1 cellular context compared by ENCODE assay signal in the genomic region with DNA sequence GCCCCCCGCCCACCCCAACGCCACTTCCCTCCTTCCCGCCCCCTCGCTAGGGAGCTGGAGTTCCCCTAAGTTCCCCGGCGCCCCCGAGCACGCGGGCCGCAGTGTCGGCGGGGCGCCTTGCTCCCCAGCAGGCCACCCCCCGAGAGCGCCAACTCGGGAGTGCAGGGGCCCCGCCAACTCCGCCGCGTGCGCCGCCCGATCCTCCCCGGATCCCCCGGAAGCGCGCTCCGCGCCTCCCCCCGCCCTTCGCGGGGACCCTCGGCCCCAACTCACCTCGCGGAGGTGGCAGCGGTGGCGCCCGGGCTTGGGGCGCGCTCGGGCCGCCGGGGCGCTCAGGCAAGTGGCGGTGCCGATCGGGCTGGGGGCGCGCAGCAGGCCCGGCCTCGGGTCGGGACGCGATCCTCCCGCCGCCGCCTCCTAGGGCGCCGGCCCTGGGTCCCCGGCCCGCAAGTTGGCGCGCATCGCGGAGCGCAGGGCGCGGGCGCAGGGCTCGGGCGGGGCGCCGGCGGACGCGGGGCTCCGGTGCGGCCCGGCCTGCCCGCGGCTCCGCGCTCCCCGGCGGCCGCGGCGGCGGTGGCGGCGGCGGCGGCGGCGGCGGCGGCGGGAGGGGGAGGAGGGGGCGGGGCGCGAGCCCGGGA.
A peak's percentile ranks its signal among the peaks of the same experiment; 100 is the strongest.
TF ChIP-seq lines count a peak whose summit lies in the region.

A gene (minus strand): TSS at position 578 of the 638 bp plus-strand sequence. CDS start 72,361 bp downstream, outside the sequence.

TF ChIP-seq in H1, 55 proteins besides CTCF, POLR2A, EP300 and RAD21:
- TF ChIP-seq KDM4A (IDR thresholded peaks at IDR 0.05; ENCODE audit: low read depth, low read length, severe bottlenecking) (no peak), PHF8 (conservative IDR thresholded peaks at IDR 0.05; ENCODE audit: low read depth, low read length) (peak; percentile 35; the same call in 1 of the 2 replicates)
- TF ChIP-seq, protein P1, sequence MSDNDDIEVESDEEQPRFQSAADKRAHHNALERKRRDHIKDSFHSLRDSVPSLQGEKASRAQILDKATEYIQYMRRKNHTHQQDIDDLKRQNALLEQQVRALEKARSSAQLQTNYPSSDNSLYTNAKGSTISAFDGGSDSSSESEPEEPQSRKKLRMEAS (IDR thresholded peaks at IDR 0.05), result peak; percentile 25; the same call in 1 of the 2 replicates
